ENCODE assay signal across 19 cellular contexts in the genomic region with DNA sequence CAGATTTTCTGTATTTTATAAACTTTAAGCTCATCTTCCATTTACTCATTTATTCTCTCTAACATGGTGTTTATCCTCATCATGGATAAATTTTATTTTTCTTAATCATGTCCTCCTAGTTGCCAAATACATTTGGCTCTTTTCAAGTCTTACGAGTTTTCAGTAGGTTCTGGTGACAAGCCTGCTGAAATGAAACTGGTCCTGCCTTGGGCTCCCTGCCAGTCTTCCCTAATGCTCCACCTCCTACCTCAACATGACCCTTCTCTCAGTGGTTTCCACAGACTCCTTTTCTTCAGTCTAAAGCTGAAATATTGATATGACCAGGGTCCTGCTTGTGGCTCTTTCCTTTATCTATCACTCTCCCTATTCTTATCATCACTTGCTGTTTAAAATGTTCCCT.
"Had no signal": no experiment of that assay in that cellular context is flagged by ENCODE, and none has a peak within 500 bp of the region (broad histone marks: within the 10 kb centered on the region; RNA-seq: fewer than 3 reads in every experiment).

No MANE protein-coding gene starts in this region.

- ATAC-seq: heart left ventricle; natural killer cell; stimulated activated naive B cell treated with anti-CD40 and anti-IgM and Interleukin-4, amounts not matched to agents 10 μg/mL and 1 μg/mL and 100 μg/mL, for 72 hours; stimulated activated naive CD8-positive, alpha-beta T cell treated with anti-CD3 and anti-CD28 coated beads, Interleukin-15, amount 100 ng/mL, for 72 hours had no signal

- H3K27me3 Mint-ChIP-seq: stimulated activated naive B cell treated with anti-CD40 and anti-IgM and Interleukin-4, amounts not matched to agents 10 μg/mL and 1 μg/mL and 100 μg/mL, for 72 hours; stimulated activated naive CD8-positive, alpha-beta T cell treated with anti-CD3 and anti-CD28 coated beads, Interleukin-15, amount 100 ng/mL, for 72 hours; type B pancreatic cell had no signal

- H3K36me3 ChIP-seq: colonic mucosa, esophagus squamous epithelium, heart left ventricle, ovary, right atrium auricular region, sigmoid colon, uterus had no signal

- H3K9me3 Mint-ChIP-seq: neural crest cell; stimulated activated naive B cell treated with anti-CD40 and anti-IgM and Interleukin-4, amounts not matched to agents 10 μg/mL and 1 μg/mL and 100 μg/mL, for 72 hours; type B pancreatic cell had no signal

- H3K9me3 ChIP-seq: colonic mucosa, esophagus squamous epithelium, heart left ventricle, ovary, right atrium auricular region, sigmoid colon, testis, uterus had no signal

- H3K4me1 ChIP-seq: colonic mucosa, esophagus squamous epithelium, heart left ventricle, right atrium auricular region, testis, uterus had no signal

- H3K27ac ChIP-seq: colonic mucosa, esophagus squamous epithelium, heart left ventricle, ovary, right atrium auricular region, skin epidermis, testis, uterus had no signal

- DNase-seq: colonic mucosa; dermis blood vessel endothelial cell; esophagus squamous epithelium; heart left ventricle; hypothalamus; kidney glomerular epithelial cell; natural killer cell; ovary; sigmoid colon; stimulated activated CD4-positive, alpha-beta T cell treated with anti-CD3 and anti-CD28 coated beads, Interleukin-2, amount 100 ng/mL, for 24 hours; stimulated activated CD4-positive, alpha-beta T cell treated with anti-CD3 and anti-CD28 coated beads, Interleukin-4, amount 100 ng/mL, for 4 hours; stimulated activated naive B cell treated with anti-CD40 and anti-IgM and Interleukin-4, amounts not matched to agents 10 μg/mL and 1 μg/mL and 100 μg/mL, for 72 hours; stimulated activated naive CD8-positive, alpha-beta T cell treated with anti-CD3 and anti-CD28 coated beads, Interleukin-15, amount 100 ng/mL, for 72 hours; testis; uterus had no signal

- H3K4me3 Mint-ChIP-seq: natural killer cell; neural crest cell; stimulated activated naive B cell treated with anti-CD40 and anti-IgM and Interleukin-4, amounts not matched to agents 10 μg/mL and 1 μg/mL and 100 μg/mL, for 72 hours; stimulated activated naive CD8-positive, alpha-beta T cell treated with anti-CD3 and anti-CD28 coated beads, Interleukin-15, amount 100 ng/mL, for 72 hours; type B pancreatic cell had no signal

- H3K27ac Mint-ChIP-seq: natural killer cell; stimulated activated naive B cell treated with anti-CD40 and anti-IgM and Interleukin-4, amounts not matched to agents 10 μg/mL and 1 μg/mL and 100 μg/mL, for 72 hours; stimulated activated naive CD8-positive, alpha-beta T cell treated with anti-CD3 and anti-CD28 coated beads, Interleukin-15, amount 100 ng/mL, for 72 hours; type B pancreatic cell had no signal

- H3K36me3 Mint-ChIP-seq: natural killer cell; stimulated activated naive B cell treated with anti-CD40 and anti-IgM and Interleukin-4, amounts not matched to agents 10 μg/mL and 1 μg/mL and 100 μg/mL, for 72 hours; type B pancreatic cell had no signal

- H3K4me1 Mint-ChIP-seq: natural killer cell; neural crest cell; stimulated activated naive B cell treated with anti-CD40 and anti-IgM and Interleukin-4, amounts not matched to agents 10 μg/mL and 1 μg/mL and 100 μg/mL, for 72 hours; stimulated activated naive CD8-positive, alpha-beta T cell treated with anti-CD3 and anti-CD28 coated beads, Interleukin-15, amount 100 ng/mL, for 72 hours had no signal

- H3K4me3 ChIP-seq: colonic mucosa, esophagus squamous epithelium, heart left ventricle, ovary, right atrium auricular region, sigmoid colon, skin epidermis, testis, uterus had no signal

- H3K27me3 ChIP-seq: colonic mucosa, esophagus squamous epithelium, heart left ventricle, ovary, right atrium auricular region, sigmoid colon, testis, uterus had no signal
